In the genomic region with DNA sequence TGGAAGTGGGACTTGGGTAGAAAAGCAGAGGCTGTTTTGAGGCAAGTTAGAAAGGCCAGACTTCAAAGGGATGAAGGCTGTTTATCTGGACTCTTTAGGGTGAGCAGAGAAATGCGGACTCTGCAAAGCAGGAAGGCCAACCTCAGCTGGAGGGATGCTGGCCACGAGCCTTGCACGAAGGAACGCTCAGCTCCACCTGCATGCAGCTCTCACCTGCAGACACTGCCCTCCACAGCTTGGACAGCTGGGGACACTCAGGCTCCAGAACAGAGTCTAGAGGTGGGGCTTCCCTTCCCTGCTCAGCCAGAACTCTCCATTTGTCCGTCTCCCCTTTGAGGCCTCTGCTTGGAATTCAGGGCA, we compare ENCODE assay signal across 13 cellular contexts.
DNase-seq lines count a peak whose midpoint lies in the region; ATAC-seq and TF ChIP-seq lines count a peak whose summit lies in the region.
"Had no signal": no experiment of that assay in that cellular context is flagged by ENCODE, and none has a peak within 500 bp of the region (broad histone marks: within the 10 kb centered on the region; RNA-seq: fewer than 3 reads in every experiment).

No MANE protein-coding gene starts in this region.

- no peaks in the 10 kb centered on the region for H4K20me1 ChIP-seq in PC-9 (ENCODE audit: insufficient read depth)

- TF ChIP-seq CTCF in PC-9 (conservative IDR thresholded peaks at IDR 0.05) (no peak), esophagus muscularis mucosa (IDR thresholded peaks at IDR 0.05) (no peak), body of pancreas (IDR thresholded peaks at IDR 0.05) (no peak)

- no peaks in the 10 kb centered on the region for H3K9me3 Mint-ChIP-seq in activated CD8-positive, alpha-beta memory T cell treated with anti-CD3 and anti-CD28 coated beads, Interleukin-2, amount 10 ng/mL, durations not matched to agents 7 days and 5 days (ENCODE audit: low read depth)
- no peaks in the 10 kb centered on the region for H3K9me3 Mint-ChIP-seq in stimulated activated naive CD8-positive, alpha-beta T cell treated with anti-CD3 and anti-CD28 coated beads, Interleukin-15, amount 100 ng/mL, for 72 hours
- H3K9me3 Mint-ChIP-seq: activated CD4-positive, alpha-beta T cell treated with anti-CD3 and anti-CD28 coated beads, Interleukin-2, amount 10 ng/mL, durations not matched to agents 7 days and 5 days had no signal

- no peaks in the 10 kb centered on the region for H3K79me2 ChIP-seq in PC-9 (ENCODE audit: low read depth)

- no peak overlapping the region for H3K4me3 Mint-ChIP-seq in activated CD8-positive, alpha-beta memory T cell treated with anti-CD3 and anti-CD28 coated beads, Interleukin-2, amount 10 ng/mL, durations not matched to agents 7 days and 5 days
- peak overlapping the region in 1 of 2 donors; percentile 87 for H3K4me3 Mint-ChIP-seq in stimulated activated naive CD8-positive, alpha-beta T cell treated with anti-CD3 and anti-CD28 coated beads, Interleukin-15, amount 100 ng/mL, for 72 hours
- H3K4me3 Mint-ChIP-seq: activated CD4-positive, alpha-beta T cell treated with anti-CD3 and anti-CD28 coated beads, Interleukin-2, amount 10 ng/mL, durations not matched to agents 7 days and 5 days had no signal

- no peaks in the 10 kb centered on the region for H3K36me3 Mint-ChIP-seq in activated CD8-positive, alpha-beta memory T cell treated with anti-CD3 and anti-CD28 coated beads, Interleukin-2, amount 10 ng/mL, durations not matched to agents 7 days and 5 days

- CTCF ChIA-PET in activated CD8-positive, alpha-beta memory T cell treated with anti-CD3 and anti-CD28 coated beads, Interleukin-2, amount 10 ng/mL, durations not matched to agents 7 days and 5 days (lab: Charles Lee) = no interaction called here
- CTCF ChIA-PET in PC-9 (lab: Charles Lee) = interaction anchor here (0.6 to 0.9 kb wide), 2 partner anchors 227 to 312 kb away, joined by 3 read pairs; no protein-coding TSS in a partner anchor

- no peaks in the 10 kb centered on the region for H3K27me3 Mint-ChIP-seq in activated CD8-positive, alpha-beta memory T cell treated with anti-CD3 and anti-CD28 coated beads, Interleukin-2, amount 10 ng/mL, durations not matched to agents 7 days and 5 days
- no peaks in the 10 kb centered on the region for H3K27me3 Mint-ChIP-seq in stimulated activated naive CD8-positive, alpha-beta T cell treated with anti-CD3 and anti-CD28 coated beads, Interleukin-15, amount 100 ng/mL, for 72 hours
- H3K27me3 Mint-ChIP-seq: activated CD4-positive, alpha-beta T cell treated with anti-CD3 and anti-CD28 coated beads, Interleukin-2, amount 10 ng/mL, durations not matched to agents 7 days and 5 days had no signal

- H3K9me3 ChIP-seq in PC-9 (ENCODE audit: insufficient read depth, low read depth) (no peaks in the 10 kb centered on the region), esophagus muscularis mucosa (no peaks in the 10 kb centered on the region), body of pancreas (no peaks in the 10 kb centered on the region)

- POLR2A ChIA-PET in PC-9 (lab: Charles Lee; ENCODE audit: unreplicated experiment) = no interaction called here

- H3K4me1 Mint-ChIP-seq in activated CD8-positive, alpha-beta memory T cell treated with anti-CD3 and anti-CD28 coated beads, Interleukin-2, amount 10 ng/mL, durations not matched to agents 7 days and 5 days = peaks cover 19% of the 10 kb centered on the region
- H3K4me1 Mint-ChIP-seq in stimulated activated naive CD8-positive, alpha-beta T cell treated with anti-CD3 and anti-CD28 coated beads, Interleukin-15, amount 100 ng/mL, for 72 hours = peaks cover 53% of the 10 kb centered on the region

- intact Hi-C loops in PC-9 (cut with micrococcal nuclease; ENCODE audit: unreplicated experiment) (loop anchor here (1.0 to 5.0 kb wide), 2 partner anchors 69 to 150 kb away; no protein-coding TSS in a partner anchor), esophagus muscularis mucosa (cut with DNase I) (no loop called here), body of pancreas (cut with DNase I) (no loop called here)

- H2AFZ ChIP-seq in PC-9 = no peak overlapping the region

- H3K27me3 ChIP-seq in PC-9 (ENCODE audit: insufficient read depth, low read depth) (no peaks in the 10 kb centered on the region), esophagus muscularis mucosa (no peaks in the 10 kb centered on the region), body of pancreas (no peaks in the 10 kb centered on the region)

- no peak overlapping the region for H3K4me3 ChIP-seq in PC-9
- H3K4me3 ChIP-seq in esophagus muscularis mucosa = no peak overlapping the region
- no peak overlapping the region for H3K4me3 ChIP-seq in body of pancreas
- H3K4me3 ChIP-seq: SK-N-MC had no signal

- no peak for DNase-seq in activated CD8-positive, alpha-beta memory T cell treated with anti-CD3 and anti-CD28 coated beads, Interleukin-2, amount 10 ng/mL, durations not matched to agents 7 days and 5 days
- no peak for DNase-seq in activated CD8-positive, alpha-beta memory T cell treated with anti-CD3 and anti-CD28 coated beads, Interleukin-2, amount 50 U/mL, for 48 hours
- DNase-seq in PC-9 = no peak
- no peak for DNase-seq in esophagus muscularis mucosa (ENCODE audit: extremely low spot score)
- DNase-seq in stimulated activated naive CD8-positive, alpha-beta T cell treated with anti-CD3 and anti-CD28 coated beads, Interleukin-15, amount 100 ng/mL, for 72 hours = no peak
- DNase-seq in body of pancreas = no peak
- DNase-seq in NCI-H524 (lab: John Stamatoyannopoulos, UW) = no peak
- DNase-seq: NCI-H526 treated with DMSO at 0.1 percent for 48 hours, retina, trophoblast cell had no signal

- no peak overlapping the region for H3K27ac ChIP-seq in PC-9
- H3K27ac ChIP-seq in esophagus muscularis mucosa (replicated peaks in 1 of 4) = peak overlapping the region; percentile 41 to 81 (median 57)
- H3K27ac ChIP-seq in body of pancreas = no peak overlapping the region
- H3K27ac ChIP-seq: SK-N-MC had no signal

- H3K9me2 ChIP-seq in PC-9 (ENCODE audit: insufficient read depth) = no peaks in the 10 kb centered on the region

- peaks cover 6% of the 10 kb centered on the region; the same call in 1 of the 2 replicates for H3F3A ChIP-seq in PC-9 (ENCODE audit: insufficient read depth, low read depth)

- TF ChIP-seq EP300 in esophagus muscularis mucosa (IDR thresholded peaks at IDR 0.05) = no peak

- BruUV-seq in PC-9 (replicated peaks; lab: Mats Ljungman, UMichigan) = no TSS peak

- peaks cover 16% of the 10 kb centered on the region for H3K4me1 ChIP-seq in PC-9 (replicated peaks; ENCODE audit: insufficient read depth)
- H3K4me1 ChIP-seq in esophagus muscularis mucosa = peaks cover 55 to 64% (median 60%) of the 10 kb centered on the region in 4 donors
- peaks cover 11% of the 10 kb centered on the region for H3K4me1 ChIP-seq in body of pancreas

- ATAC-seq in activated CD8-positive, alpha-beta memory T cell treated with anti-CD3 and anti-CD28 coated beads, Interleukin-2, amount 10 ng/mL, durations not matched to agents 7 days and 5 days = no peak
- peak; percentile 21 for ATAC-seq in stimulated activated naive CD8-positive, alpha-beta T cell treated with anti-CD3 and anti-CD28 coated beads, Interleukin-15, amount 100 ng/mL, for 72 hours
- ATAC-seq in HG03571 (IDR thresholded peaks at IDR 0.05; ENCODE audit: unreplicated experiment) = no peak
- ATAC-seq in body of pancreas = no peak

- H3K4me2 ChIP-seq in PC-9 = 0 out of 2 replicates have a peak overlapping the region, but pooled peaks have one; percentile 50

- 76% methylated on average over 5 of the region's 5 CpGs for WGBS in esophagus muscularis mucosa
- WGBS in body of pancreas, 2 donors = 83 to 96% methylated on average over 5 of the region's 5 CpGs

- H3K36me3 ChIP-seq in PC-9 (ENCODE audit: low read depth) (no peaks in the 10 kb centered on the region), esophagus muscularis mucosa (no peaks in the 10 kb centered on the region), body of pancreas (replicated peaks in 1 of 2; ENCODE audit: insufficient read depth in 1 of 2, low read depth in 2 of 2) (no peaks in the 10 kb centered on the region)

- TF ChIP-seq POLR2A in esophagus muscularis mucosa (IDR thresholded peaks at IDR 0.05; ENCODE audit: low read depth) (no peak), body of pancreas (IDR thresholded peaks at IDR 0.05) (no peak)

- peak overlapping the region; percentile 29 for H3K27ac Mint-ChIP-seq in activated CD8-positive, alpha-beta memory T cell treated with anti-CD3 and anti-CD28 coated beads, Interleukin-2, amount 10 ng/mL, durations not matched to agents 7 days and 5 days
- peak overlapping the region; percentile 98 to 100 for H3K27ac Mint-ChIP-seq in stimulated activated naive CD8-positive, alpha-beta T cell treated with anti-CD3 and anti-CD28 coated beads, Interleukin-15, amount 100 ng/mL, for 72 hours

Comparison
In these comparisons a context has a peak if more than half of its experiments do, and no peak if none do; other contexts are left out.
1. H3K27ac ChIP-seq: peak in esophagus muscularis mucosa (4 of 4); none in PC-9 (single experiment) and body of pancreas (0 of 4).